In the genomic region with DNA sequence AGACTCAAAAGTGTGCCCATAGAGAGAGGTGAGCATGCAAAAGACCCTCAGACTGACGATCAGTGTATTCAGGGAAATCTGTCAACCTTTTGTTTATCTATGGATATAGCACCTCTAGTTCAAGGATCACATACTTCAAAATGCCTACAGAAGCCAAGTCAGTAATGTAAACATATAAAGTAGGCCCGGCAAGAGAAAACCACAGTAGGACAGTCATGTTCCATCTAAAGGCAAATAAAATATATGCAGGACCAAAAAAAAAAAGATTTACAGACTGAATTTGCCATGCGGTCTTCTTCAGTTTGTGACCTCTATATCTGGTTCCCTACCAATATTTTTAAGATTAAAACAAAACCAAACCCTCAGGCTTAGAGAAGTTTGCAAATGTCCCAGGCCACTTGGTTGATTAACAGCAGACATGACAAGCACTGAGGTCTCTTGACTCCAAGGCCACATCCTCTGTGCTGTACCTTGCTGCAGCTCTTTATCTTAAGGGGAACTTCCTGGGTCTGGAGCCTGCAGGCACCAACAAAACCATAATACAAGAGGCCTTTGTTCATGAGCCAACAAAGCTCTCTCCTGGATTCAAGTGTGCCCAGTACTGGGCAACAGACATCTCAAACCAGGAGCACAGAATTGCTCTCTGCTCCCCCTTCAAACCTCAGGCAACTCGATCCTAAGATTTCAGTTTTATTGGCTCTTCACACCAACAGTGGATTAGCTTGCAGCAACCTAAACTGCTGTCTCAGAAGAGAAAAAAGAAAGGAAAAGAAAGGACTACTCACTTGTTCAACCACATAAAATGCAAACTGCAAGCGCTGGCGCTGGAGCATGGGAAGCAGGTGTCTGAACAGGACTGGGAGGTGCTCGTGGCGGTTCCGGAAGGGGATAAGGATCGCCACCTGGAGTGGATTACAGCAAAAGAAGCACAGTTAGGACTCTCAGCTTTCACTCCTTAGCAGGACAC, we compare ENCODE assay signal across 1 cellular context.
TF ChIP-seq lines count a peak whose summit lies in the region.

No MANE protein-coding gene starts in this region.

TF ChIP-seq in HepG2, 621 proteins besides CTCF, POLR2A, EP300 and RAD21 (continued from another document and continues in another):
- TF ChIP-seq SOX13 (IDR thresholded peaks at IDR 0.05) (peak; percentile 10; the same call in 1 of the 2 replicates), SOX13 (CRISPR knock-in tag; conservative IDR thresholded peaks at IDR 0.05 in 1 of 2, IDR thresholded peaks at IDR 0.05 in 1 of 2) (peak in 1 of 2 experiments; percentile 78; a peak in 2 of 4 replicates), GATAD2A (CRISPR knock-in tag; IDR thresholded peaks at IDR 0.05) (peak; percentile 76), ZNF749 (CRISPR knock-in tag; IDR thresholded peaks at IDR 0.05; ENCODE audit: borderline replicate concordance) (0 out of 2 replicates have a peak, but pooled peaks have one; percentile 55), ZNF251 (CRISPR knock-in tag; IDR thresholded peaks at IDR 0.05) (no peak), ZNF660 (CRISPR knock-in tag; IDR thresholded peaks at IDR 0.05; ENCODE audit: borderline replicate concordance, low read depth) (no peak), FOXA3 (CRISPR knock-in tag; IDR thresholded peaks at IDR 0.05) (peak; percentile 59), JUND (CRISPR knock-in tag; IDR thresholded peaks at IDR 0.05) (no peak), ZNF878 (CRISPR knock-in tag; IDR thresholded peaks at IDR 0.05) (0 out of 2 replicates have a peak, but pooled peaks have one; percentile 18), TEAD3 (CRISPR knock-in tag; optimal IDR thresholded peaks at IDR 0.05; ENCODE audit: borderline replicate concordance) (peak; percentile 69), NFKBIZ (CRISPR knock-in tag; IDR thresholded peaks at IDR 0.05) (0 out of 2 replicates have a peak, but pooled peaks have one; percentile 11), ZMYM2 (CRISPR knock-in tag; IDR thresholded peaks at IDR 0.05) (no peak), BORCS8-MEF2B (CRISPR knock-in tag; IDR thresholded peaks at IDR 0.05) (peak; percentile 30; the same call in 1 of the 2 replicates), ISL2 (CRISPR knock-in tag; IDR thresholded peaks at IDR 0.05) (peak; percentile 63), NR2C2 (CRISPR knock-in tag; IDR thresholded peaks at IDR 0.05; ENCODE audit: borderline replicate concordance) (peak; percentile 51; the same call in 1 of the 2 replicates), BCL6 (CRISPR knock-in tag; IDR thresholded peaks at IDR 0.05) (peak; percentile 74; the same call in 1 of the 2 replicates), ASH2L (IDR thresholded peaks at IDR 0.05; ENCODE audit: insufficient read length, low read depth, low read length) (peak; percentile 73), ZNF264 (CRISPR knock-in tag; IDR thresholded peaks at IDR 0.05) (0 out of 2 replicates have a peak, but pooled peaks have one; percentile 14), GATAD1 (CRISPR knock-in tag; IDR thresholded peaks at IDR 0.05) (0 out of 2 replicates have a peak, but pooled peaks have one; percentile 14), ZKSCAN5 (CRISPR knock-in tag; IDR thresholded peaks at IDR 0.05) (peak; percentile 66; the same call in 1 of the 2 replicates), TEAD2 (CRISPR knock-in tag; IDR thresholded peaks at IDR 0.05) (no peak), NFKB2 (CRISPR knock-in tag; IDR thresholded peaks at IDR 0.05; ENCODE audit: borderline replicate concordance) (no peak), ZFP82 (CRISPR knock-in tag; IDR thresholded peaks at IDR 0.05; ENCODE audit: borderline replicate concordance) (no peak), TSC22D2 (CRISPR knock-in tag; IDR thresholded peaks at IDR 0.05; ENCODE audit: borderline replicate concordance) (no peak), HDAC2 (CRISPR knock-in tag; IDR thresholded peaks at IDR 0.05) (peak; percentile 34; the same call in 1 of the 2 replicates), MED1 (CRISPR knock-in tag; IDR thresholded peaks at IDR 0.05) (peak; percentile 46; the same call in 1 of the 2 replicates), ETV5 (CRISPR knock-in tag; IDR thresholded peaks at IDR 0.05; ENCODE audit: borderline replicate concordance) (peak; percentile 37; the same call in 1 of the 2 replicates), ZNF331 (CRISPR knock-in tag; IDR thresholded peaks at IDR 0.05) (peak; percentile 45), ZBTB21 (CRISPR knock-in tag; IDR thresholded peaks at IDR 0.05) (no peak), ZNF724P (CRISPR knock-in tag; IDR thresholded peaks at IDR 0.05; ENCODE audit: borderline replicate concordance) (no peak), ZFP37 (CRISPR knock-in tag; IDR thresholded peaks at IDR 0.05; ENCODE audit: borderline replicate concordance) (peak; percentile 16; the same call in 1 of the 2 replicates), PRPF4 (IDR thresholded peaks at IDR 0.05; ENCODE audit: low read depth, low read length, poor library complexity, severe bottlenecking) (no peak), DMAP1 (CRISPR knock-in tag; IDR thresholded peaks at IDR 0.05) (peak; percentile 35; the same call in 1 of the 2 replicates), ZKSCAN1 (IDR thresholded peaks at IDR 0.05; ENCODE audit: low read length) (peak; percentile 58; the same call in 1 of the 2 replicates), STAG1 (CRISPR knock-in tag; IDR thresholded peaks at IDR 0.05) (peak; percentile 12; the same call in 1 of the 2 replicates)
- TF ChIP-seq, protein P1, sequence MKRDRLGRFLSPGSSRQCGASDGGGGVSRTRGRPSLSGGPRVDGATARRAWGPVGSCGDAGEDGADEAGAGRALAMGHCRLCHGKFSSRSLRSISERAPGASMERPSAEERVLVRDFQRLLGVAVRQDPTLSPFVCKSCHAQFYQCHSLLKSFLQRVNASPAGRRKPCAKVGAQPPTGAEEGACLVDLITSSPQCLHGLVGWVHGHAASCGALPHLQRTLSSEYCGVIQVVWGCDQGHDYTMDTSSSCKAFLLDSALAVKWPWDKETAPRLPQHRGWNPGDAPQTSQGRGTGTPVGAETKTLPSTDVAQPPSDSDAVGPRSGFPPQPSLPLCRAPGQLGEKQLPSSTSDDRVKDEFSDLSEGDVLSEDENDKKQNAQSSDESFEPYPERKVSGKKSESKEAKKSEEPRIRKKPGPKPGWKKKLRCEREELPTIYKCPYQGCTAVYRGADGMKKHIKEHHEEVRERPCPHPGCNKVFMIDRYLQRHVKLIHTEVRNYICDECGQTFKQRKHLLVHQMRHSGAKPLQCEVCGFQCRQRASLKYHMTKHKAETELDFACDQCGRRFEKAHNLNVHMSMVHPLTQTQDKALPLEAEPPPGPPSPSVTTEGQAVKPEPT (CRISPR knock-in tag; IDR thresholded peaks at IDR 0.05; ENCODE audit: low read depth) = no peak
- TF ChIP-seq, protein P2, sequence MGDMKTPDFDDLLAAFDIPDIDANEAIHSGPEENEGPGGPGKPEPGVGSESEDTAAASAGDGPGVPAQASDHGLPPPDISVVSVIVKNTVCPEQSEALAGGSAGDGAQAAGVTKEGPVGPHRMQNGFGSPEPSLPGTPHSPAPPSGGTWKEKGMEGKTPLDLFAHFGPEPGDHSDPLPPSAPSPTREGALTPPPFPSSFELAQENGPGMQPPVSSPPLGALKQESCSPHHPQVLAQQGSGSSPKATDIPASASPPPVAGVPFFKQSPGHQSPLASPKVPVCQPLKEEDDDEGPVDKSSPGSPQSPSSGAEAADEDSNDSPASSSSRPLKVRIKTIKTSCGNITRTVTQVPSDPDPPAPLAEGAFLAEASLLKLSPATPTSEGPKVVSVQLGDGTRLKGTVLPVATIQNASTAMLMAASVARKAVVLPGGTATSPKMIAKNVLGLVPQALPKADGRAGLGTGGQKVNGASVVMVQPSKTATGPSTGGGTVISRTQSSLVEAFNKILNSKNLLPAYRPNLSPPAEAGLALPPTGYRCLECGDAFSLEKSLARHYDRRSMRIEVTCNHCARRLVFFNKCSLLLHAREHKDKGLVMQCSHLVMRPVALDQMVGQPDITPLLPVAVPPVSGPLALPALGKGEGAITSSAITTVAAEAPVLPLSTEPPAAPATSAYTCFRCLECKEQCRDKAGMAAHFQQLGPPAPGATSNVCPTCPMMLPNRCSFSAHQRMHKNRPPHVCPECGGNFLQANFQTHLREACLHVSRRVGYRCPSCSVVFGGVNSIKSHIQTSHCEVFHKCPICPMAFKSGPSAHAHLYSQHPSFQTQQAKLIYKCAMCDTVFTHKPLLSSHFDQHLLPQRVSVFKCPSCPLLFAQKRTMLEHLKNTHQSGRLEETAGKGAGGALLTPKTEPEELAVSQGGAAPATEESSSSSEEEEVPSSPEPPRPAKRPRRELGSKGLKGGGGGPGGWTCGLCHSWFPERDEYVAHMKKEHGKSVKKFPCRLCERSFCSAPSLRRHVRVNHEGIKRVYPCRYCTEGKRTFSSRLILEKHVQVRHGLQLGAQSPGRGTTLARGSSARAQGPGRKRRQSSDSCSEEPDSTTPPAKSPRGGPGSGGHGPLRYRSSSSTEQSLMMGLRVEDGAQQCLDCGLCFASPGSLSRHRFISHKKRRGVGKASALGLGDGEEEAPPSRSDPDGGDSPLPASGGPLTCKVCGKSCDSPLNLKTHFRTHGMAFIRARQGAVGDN (CRISPR knock-in tag; IDR thresholded peaks at IDR 0.05) = peak; percentile 55
- TF ChIP-seq, protein P3, sequence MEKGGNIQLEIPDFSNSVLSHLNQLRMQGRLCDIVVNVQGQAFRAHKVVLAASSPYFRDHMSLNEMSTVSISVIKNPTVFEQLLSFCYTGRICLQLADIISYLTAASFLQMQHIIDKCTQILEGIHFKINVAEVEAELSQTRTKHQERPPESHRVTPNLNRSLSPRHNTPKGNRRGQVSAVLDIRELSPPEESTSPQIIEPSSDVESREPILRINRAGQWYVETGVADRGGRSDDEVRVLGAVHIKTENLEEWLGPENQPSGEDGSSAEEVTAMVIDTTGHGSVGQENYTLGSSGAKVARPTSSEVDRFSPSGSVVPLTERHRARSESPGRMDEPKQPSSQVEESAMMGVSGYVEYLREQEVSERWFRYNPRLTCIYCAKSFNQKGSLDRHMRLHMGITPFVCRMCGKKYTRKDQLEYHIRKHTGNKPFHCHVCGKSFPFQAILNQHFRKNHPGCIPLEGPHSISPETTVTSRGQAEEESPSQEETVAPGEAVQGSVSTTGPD (CRISPR knock-in tag; IDR thresholded peaks at IDR 0.05) = no peak
- TF ChIP-seq, protein P4, sequence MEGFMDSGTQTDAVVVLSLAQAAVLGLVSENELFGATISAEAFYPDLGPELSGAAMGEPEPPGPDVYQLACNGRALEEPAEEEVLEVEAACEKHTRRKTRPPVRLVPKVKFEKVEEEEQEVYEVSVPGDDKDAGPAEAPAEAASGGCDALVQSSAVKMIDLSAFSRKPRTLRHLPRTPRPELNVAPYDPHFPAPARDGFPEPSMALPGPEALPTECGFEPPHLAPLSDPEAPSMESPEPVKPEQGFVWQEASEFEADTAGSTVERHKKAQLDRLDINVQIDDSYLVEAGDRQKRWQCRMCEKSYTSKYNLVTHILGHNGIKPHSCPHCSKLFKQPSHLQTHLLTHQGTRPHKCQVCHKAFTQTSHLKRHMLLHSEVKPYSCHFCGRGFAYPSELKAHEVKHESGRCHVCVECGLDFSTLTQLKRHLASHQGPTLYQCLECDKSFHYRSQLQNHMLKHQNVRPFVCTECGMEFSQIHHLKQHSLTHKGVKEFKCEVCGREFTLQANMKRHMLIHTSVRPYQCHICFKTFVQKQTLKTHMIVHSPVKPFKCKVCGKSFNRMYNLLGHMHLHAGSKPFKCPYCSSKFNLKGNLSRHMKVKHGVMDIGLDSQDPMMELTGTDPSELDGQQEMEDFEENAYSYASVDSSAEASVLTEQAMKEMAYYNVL (CRISPR knock-in tag; IDR thresholded peaks at IDR 0.05; ENCODE audit: borderline replicate concordance) = peak; percentile 40
- TF ChIP-seq, protein P5, sequence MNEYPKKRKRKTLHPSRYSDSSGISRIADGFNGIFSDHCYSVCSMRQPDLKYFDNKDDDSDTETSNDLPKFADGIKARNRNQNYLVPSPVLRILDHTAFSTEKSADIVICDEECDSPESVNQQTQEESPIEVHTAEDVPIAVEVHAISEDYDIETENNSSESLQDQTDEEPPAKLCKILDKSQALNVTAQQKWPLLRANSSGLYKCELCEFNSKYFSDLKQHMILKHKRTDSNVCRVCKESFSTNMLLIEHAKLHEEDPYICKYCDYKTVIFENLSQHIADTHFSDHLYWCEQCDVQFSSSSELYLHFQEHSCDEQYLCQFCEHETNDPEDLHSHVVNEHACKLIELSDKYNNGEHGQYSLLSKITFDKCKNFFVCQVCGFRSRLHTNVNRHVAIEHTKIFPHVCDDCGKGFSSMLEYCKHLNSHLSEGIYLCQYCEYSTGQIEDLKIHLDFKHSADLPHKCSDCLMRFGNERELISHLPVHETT (CRISPR knock-in tag; conservative IDR thresholded peaks at IDR 0.05) = no peak
- TF ChIP-seq, protein P6, sequence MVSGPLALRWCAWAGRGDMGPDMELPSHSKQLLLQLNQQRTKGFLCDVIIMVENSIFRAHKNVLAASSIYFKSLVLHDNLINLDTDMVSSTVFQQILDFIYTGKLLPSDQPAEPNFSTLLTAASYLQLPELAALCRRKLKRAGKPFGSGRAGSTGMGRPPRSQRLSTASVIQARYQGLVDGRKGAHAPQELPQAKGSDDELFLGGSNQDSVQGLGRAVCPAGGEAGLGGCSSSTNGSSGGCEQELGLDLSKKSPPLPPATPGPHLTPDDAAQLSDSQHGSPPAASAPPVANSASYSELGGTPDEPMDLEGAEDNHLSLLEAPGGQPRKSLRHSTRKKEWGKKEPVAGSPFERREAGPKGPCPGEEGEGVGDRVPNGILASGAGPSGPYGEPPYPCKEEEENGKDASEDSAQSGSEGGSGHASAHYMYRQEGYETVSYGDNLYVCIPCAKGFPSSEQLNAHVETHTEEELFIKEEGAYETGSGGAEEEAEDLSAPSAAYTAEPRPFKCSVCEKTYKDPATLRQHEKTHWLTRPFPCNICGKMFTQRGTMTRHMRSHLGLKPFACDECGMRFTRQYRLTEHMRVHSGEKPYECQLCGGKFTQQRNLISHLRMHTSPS (CRISPR knock-in tag; IDR thresholded peaks at IDR 0.05; ENCODE audit: low read depth) = no peak; the same call in 1 of the 2 replicates
- TF ChIP-seq, protein P7, sequence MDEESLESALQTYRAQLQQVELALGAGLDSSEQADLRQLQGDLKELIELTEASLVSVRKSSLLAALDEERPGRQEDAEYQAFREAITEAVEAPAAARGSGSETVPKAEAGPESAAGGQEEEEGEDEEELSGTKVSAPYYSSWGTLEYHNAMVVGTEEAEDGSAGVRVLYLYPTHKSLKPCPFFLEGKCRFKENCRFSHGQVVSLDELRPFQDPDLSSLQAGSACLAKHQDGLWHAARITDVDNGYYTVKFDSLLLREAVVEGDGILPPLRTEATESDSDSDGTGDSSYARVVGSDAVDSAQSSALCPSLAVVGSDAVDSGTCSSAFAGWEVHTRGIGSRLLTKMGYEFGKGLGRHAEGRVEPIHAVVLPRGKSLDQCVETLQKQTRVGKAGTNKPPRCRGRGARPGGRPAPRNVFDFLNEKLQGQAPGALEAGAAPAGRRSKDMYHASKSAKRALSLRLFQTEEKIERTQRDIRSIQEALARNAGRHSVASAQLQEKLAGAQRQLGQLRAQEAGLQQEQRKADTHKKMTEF (CRISPR knock-in tag; IDR thresholded peaks at IDR 0.05) = peak; percentile 68
- TF ChIP-seq, protein P8, sequence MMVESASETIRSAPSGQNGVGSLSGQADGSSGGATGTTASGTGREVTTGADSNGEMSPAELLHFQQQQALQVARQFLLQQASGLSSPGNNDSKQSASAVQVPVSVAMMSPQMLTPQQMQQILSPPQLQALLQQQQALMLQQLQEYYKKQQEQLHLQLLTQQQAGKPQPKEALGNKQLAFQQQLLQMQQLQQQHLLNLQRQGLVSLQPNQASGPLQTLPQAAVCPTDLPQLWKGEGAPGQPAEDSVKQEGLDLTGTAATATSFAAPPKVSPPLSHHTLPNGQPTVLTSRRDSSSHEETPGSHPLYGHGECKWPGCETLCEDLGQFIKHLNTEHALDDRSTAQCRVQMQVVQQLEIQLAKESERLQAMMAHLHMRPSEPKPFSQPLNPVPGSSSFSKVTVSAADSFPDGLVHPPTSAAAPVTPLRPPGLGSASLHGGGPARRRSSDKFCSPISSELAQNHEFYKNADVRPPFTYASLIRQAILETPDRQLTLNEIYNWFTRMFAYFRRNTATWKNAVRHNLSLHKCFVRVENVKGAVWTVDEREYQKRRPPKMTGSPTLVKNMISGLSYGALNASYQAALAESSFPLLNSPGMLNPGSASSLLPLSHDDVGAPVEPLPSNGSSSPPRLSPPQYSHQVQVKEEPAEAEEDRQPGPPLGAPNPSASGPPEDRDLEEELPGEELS (CRISPR knock-in tag; IDR thresholded peaks at IDR 0.05) = no peak; the same call in 1 of the 2 replicates
